In genomic region chr11:61497473-61497872, GRCh38 we compare ENCODE assay signal across 3 cellular contexts.
TF ChIP-seq lines count a peak whose summit lies in the region.

No MANE protein-coding gene starts in this region.

TF ChIP-seq in GM12891, 5 proteins besides CTCF, POLR2A, EP300 and RAD21:
- TF ChIP-seq PAX5 (IDR thresholded peaks at IDR 0.05; ENCODE audit: insufficient read depth, low read length, severe bottlenecking) (no peak), SPI1 (IDR thresholded peaks at IDR 0.05; ENCODE audit: low read depth, low read length) (no peak), TAF1 (IDR thresholded peaks at IDR 0.05; ENCODE audit: low read depth, low read length) (no peak), POLR2AphosphoS5 (IDR thresholded peaks at IDR 0.05; ENCODE audit: low read depth, low read length) (no peak), POU2F2 (IDR thresholded peaks at IDR 0.05; ENCODE audit: low read depth, low read length) (no peak)

TF ChIP-seq in IMR-90, 13 proteins besides CTCF, POLR2A, EP300 and RAD21:
- TF ChIP-seq CHD1 (IDR thresholded peaks at IDR 0.05; ENCODE audit: low read depth, low read length) (no peak), RCOR1 (IDR thresholded peaks at IDR 0.05; ENCODE audit: insufficient replicate concordance, low read length) (no peak), NFE2L2 (IDR thresholded peaks at IDR 0.05; ENCODE audit: low read depth, low read length) (no peak), SMC3 (IDR thresholded peaks at IDR 0.05; ENCODE audit: low read depth, low read length) (no peak), BHLHE40 (IDR thresholded peaks at IDR 0.05; ENCODE audit: low read depth, low read length) (no peak)
- TF ChIP-seq, protein P1, sequence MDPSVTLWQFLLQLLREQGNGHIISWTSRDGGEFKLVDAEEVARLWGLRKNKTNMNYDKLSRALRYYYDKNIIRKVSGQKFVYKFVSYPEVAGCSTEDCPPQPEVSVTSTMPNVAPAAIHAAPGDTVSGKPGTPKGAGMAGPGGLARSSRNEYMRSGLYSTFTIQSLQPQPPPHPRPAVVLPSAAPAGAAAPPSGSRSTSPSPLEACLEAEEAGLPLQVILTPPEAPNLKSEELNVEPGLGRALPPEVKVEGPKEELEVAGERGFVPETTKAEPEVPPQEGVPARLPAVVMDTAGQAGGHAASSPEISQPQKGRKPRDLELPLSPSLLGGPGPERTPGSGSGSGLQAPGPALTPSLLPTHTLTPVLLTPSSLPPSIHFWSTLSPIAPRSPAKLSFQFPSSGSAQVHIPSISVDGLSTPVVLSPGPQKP (IDR thresholded peaks at IDR 0.05; ENCODE audit: borderline replicate concordance, low read depth, low read length) = no peak
TF ChIP-seq in IMR-90: peak in this region for 0.

TF ChIP-seq in H1, 55 proteins besides CTCF, POLR2A, EP300 and RAD21:
- no peak for TF ChIP-seq CBX5 (IDR thresholded peaks at IDR 0.05; ENCODE audit: low read depth, low read length)
- no peak for TF ChIP-seq KDM5A (IDR thresholded peaks at IDR 0.05; ENCODE audit: low read length)
- TF ChIP-seq SAP30 (IDR thresholded peaks at IDR 0.05; ENCODE audit: insufficient read depth, insufficient replicate concordance, low read length) = no peak
- TF ChIP-seq USF2 (IDR thresholded peaks at IDR 0.05; ENCODE audit: low read length) = no peak
